Comparison of ENCODE assay signal across 9 cellular contexts in genomic region chr7:116213361-116214155, GRCh38. TPM values are rescaled to one million over a fixed set of nuclear protein-coding genes. Genes with fewer than 3 reads are reported as not detected.
DNase-seq lines count a peak whose midpoint lies in the region; ATAC-seq and TF ChIP-seq lines count a peak whose summit lies in the region.
"Had no signal": no experiment of that assay in that cellular context is flagged by ENCODE, and none has a peak within 500 bp of the region (broad histone marks: within the 10 kb centered on the region; RNA-seq: fewer than 3 reads in every experiment).

No MANE protein-coding gene starts in this region.

- WGBS in psoas muscle, 3 donors = 66 to 68% (median 67%) methylated on average over 4 of the region's 4 CpGs

- peak overlapping the region; percentile 98 for H3K4me3 Mint-ChIP-seq in CD8-positive, alpha-beta T cell

- POLR2A ChIA-PET in CD8-positive, alpha-beta T cell (lab: Charles Lee) = interaction anchor here (1.1 kb wide), 1 partner anchor 19 kb away, joined by 3 read pairs; no protein-coding TSS in a partner anchor
- POLR2A ChIA-PET in PC-3 (lab: Charles Lee; ENCODE audit: unreplicated experiment) = no interaction called here

- H3F3A ChIP-seq in PC-3 (ENCODE audit: low read length, unreplicated experiment) = peaks cover 12% of the 10 kb centered on the region

- no peaks in the 10 kb centered on the region for H3K9me3 ChIP-seq in CD8-positive, alpha-beta T cell (ENCODE audit: low read length)
- H3K9me3 ChIP-seq in PC-3 (ENCODE audit: low read length) = no peaks in the 10 kb centered on the region
- H3K9me3 ChIP-seq in psoas muscle = no peaks in the 10 kb centered on the region

- peaks cover 74% of the 10 kb centered on the region for H3K4me1 Mint-ChIP-seq in CD8-positive, alpha-beta T cell (ENCODE audit: low read depth)

- peaks cover 15% of the 10 kb centered on the region for H3K36me3 Mint-ChIP-seq in CD8-positive, alpha-beta T cell

- intact Hi-C loops in CD8-positive, alpha-beta T cell (cut with DNase I, micrococcal nuclease) = loop anchor here (1.0 to 10.0 kb wide), 5 partner anchors 9 to 1971 kb away; partner anchors contain the start of genes LSM8 (in 1 of the 2) and MDFIC (in 1 of the 2)
- intact Hi-C loops in PC-3 (cut with micrococcal nuclease) = loop anchor here (5.0 kb wide), 1 partner anchor 564 kb away; no protein-coding TSS in a partner anchor
- intact Hi-C loops in psoas muscle (cut with DNase I) = no loop called here

- peaks cover 59% of the 10 kb centered on the region for H4K20me1 ChIP-seq in PC-3 (ENCODE audit: low read length)

- H3K9ac ChIP-seq in PC-3 (ENCODE audit: low read length) = peak overlapping the region; percentile 98

- H3K4me2 ChIP-seq in PC-3 (ENCODE audit: low read length) = peak overlapping the region; percentile 94

- no TSS peak for BruUV-seq in PC-3 (replicated peaks; lab: Mats Ljungman, UMichigan)

- H3K36me3 ChIP-seq in CD8-positive, alpha-beta T cell (ENCODE audit: insufficient read depth, low read length) = no peaks in the 10 kb centered on the region
- H3K36me3 ChIP-seq in PC-3 (ENCODE audit: low read depth, low read length) = no peaks in the 10 kb centered on the region; the same call in 1 of the 2 replicates
- no peaks in the 10 kb centered on the region for H3K36me3 ChIP-seq in psoas muscle (ENCODE audit: insufficient read depth in 1 of 2, low read depth in 1 of 2)

- no peak for ATAC-seq in CD8-positive, alpha-beta T cell
- ATAC-seq in PC-3 = no peak
- ATAC-seq in psoas muscle = no peak
- no peak for ATAC-seq in HG02840 (IDR thresholded peaks at IDR 0.05; ENCODE audit: low FRiP score, unreplicated experiment)

- no peak overlapping the region for H2AFZ ChIP-seq in PC-3 (ENCODE audit: low read length)

- peaks cover 69% of the 10 kb centered on the region for H3K4me1 ChIP-seq in CD8-positive, alpha-beta T cell (ENCODE audit: insufficient read depth, low read length)
- H3K4me1 ChIP-seq in PC-3 (ENCODE audit: insufficient read depth, low read length) (peaks cover 60% of the 10 kb centered on the region), psoas muscle (no peaks in the 10 kb centered on the region)

- H3K27me3 ChIP-seq in CD8-positive, alpha-beta T cell (ENCODE audit: insufficient read depth, low read length) = no peaks in the 10 kb centered on the region
- H3K27me3 ChIP-seq in PC-3 (ENCODE audit: low read length) (no peaks in the 10 kb centered on the region), psoas muscle (ENCODE audit: insufficient read depth in 3 of 3, low read length in 2 of 3) (peaks cover 0 to 29% (median 11%) of the 10 kb centered on the region in 3 donors)

- H3K27ac ChIP-seq in CD8-positive, alpha-beta T cell (ENCODE audit: low read depth, low read length) = peak overlapping the region; percentile 93
- H3K27ac ChIP-seq in PC-3 (ENCODE audit: low read length) (peak overlapping the region; percentile 97; the same call in 1 of the 2 replicates), psoas muscle (peak overlapping the region; percentile 80)

- H3K27ac Mint-ChIP-seq in CD8-positive, alpha-beta T cell = peak overlapping the region; percentile 99

- H3K9me2 ChIP-seq in PC-3 (replicated peaks; ENCODE audit: low read length) = no peaks in the 10 kb centered on the region

- H3K9me3 Mint-ChIP-seq in CD8-positive, alpha-beta T cell = no peaks in the 10 kb centered on the region

- TF ChIP-seq CTCF in CD8-positive, alpha-beta T cell (IDR thresholded peaks at IDR 0.05) = no peak
- TF ChIP-seq CTCF in PC-3 (conservative IDR thresholded peaks at IDR 0.05; ENCODE audit: low read depth, low read length) (no peak), psoas muscle (IDR thresholded peaks at IDR 0.05) (no peak)

- H3K27me3 Mint-ChIP-seq in CD8-positive, alpha-beta T cell (ENCODE audit: low read depth) = no peaks in the 10 kb centered on the region

- H3K79me2 ChIP-seq in PC-3 (ENCODE audit: low read length) = peaks cover 78% of the 10 kb centered on the region

- CTCF ChIA-PET in CD8-positive, alpha-beta T cell (lab: Charles Lee) = interaction anchor here (1.8 to 5.8 kb wide), 3 partner anchors 18 to 33 kb away, joined by 4 to 63 read pairs (median 36); no protein-coding TSS in a partner anchor
- CTCF ChIA-PET in PC-3 (lab: Charles Lee) = no interaction called here

- H3K4me3 ChIP-seq in CD8-positive, alpha-beta T cell (ENCODE audit: low read depth, low read length) = peak overlapping the region; percentile 86
- H3K4me3 ChIP-seq in PC-3 (ENCODE audit: low read length) (peak overlapping the region; percentile 93), psoas muscle (no peak overlapping the region)

- DNase-seq in CD8-positive, alpha-beta T cell = no peak
- DNase-seq in PC-3 = no peak
- DNase-seq in dermis blood vessel endothelial cell = peak; percentile 83
- DNase-seq in psoas muscle = no peak
- DNase-seq in COLO668 (lab: John Stamatoyannopoulos, UW; ENCODE audit: unreplicated experiment) = no peak
- no peak for DNase-seq in NCI-H69 (lab: John Stamatoyannopoulos, UW)
- DNase-seq in central memory CD4-positive, alpha-beta T cell = no peak
- DNase-seq: T-helper 9 cell had no signal

RNA-seq across cellular contexts. Expression of gene TES, which starts 3.2 kb away (rescaled TPM):
- 10 to 100 TPM; 75.8 to 78.5 TPM for total RNA-seq in CD8-positive, alpha-beta T cell
- total RNA-seq in PC-3 (2014; rRNA removed) (120 and 128 TPM in 2 replicates), dermis blood vessel endothelial cell (106 and 116 TPM in 2 replicates), psoas muscle (1 to 10 TPM; 3.4 to 8.1 (median 6.3) TPM)
- polyA plus RNA-seq in psoas muscle = 1 to 10 TPM; 2.9 to 6.7 (median 4.2) TPM

Comparison
In these comparisons a context has a peak if more than half of its experiments do, and no peak if none do; other contexts are left out.
1. RNA of gene TES, which starts 3.2 kb away (total RNA-seq): 120 to 128 TPM in PC-3, 106 to 116 TPM in dermis blood vessel endothelial cell and 75.8 to 78.5 TPM in CD8-positive, alpha-beta T cell; 3.4 to 8.1 TPM in psoas muscle; every median in the first group is over 4 times any median in the second.
2. intact Hi-C loops: an anchor here in CD8-positive, alpha-beta T cell (1.0 to 10.0 kb wide) and PC-3 (5.0 kb wide); none called in psoas muscle.
3. Peak in every context shown above with its lines, with median percentiles within 50 percentile points of each other: H3K27ac ChIP-seq.